1 cellular context compared by ENCODE assay signal in genomic region chr9:137422668-137423000, GRCh38.
TF ChIP-seq lines count a peak whose summit lies in the region.

No MANE protein-coding gene starts in this region.

TF ChIP-seq in liver, 16 proteins besides CTCF, POLR2A, EP300 and RAD21 (continued from another document):
- no peak for TF ChIP-seq REST (IDR thresholded peaks at IDR 0.05)
- TF ChIP-seq HNF4G (IDR thresholded peaks at IDR 0.05), result no peak
- TF ChIP-seq EGR1 (IDR thresholded peaks at IDR 0.05; ENCODE audit: low read depth in 2 of 2), result no peak
- no peak for TF ChIP-seq TAF1 (conservative IDR thresholded peaks at IDR 0.05)
- no peak for TF ChIP-seq HNF4A (conservative IDR thresholded peaks at IDR 0.05)
- TF ChIP-seq YY1 (IDR thresholded peaks at IDR 0.05), result no peak
- no peak for TF ChIP-seq JUND (IDR thresholded peaks at IDR 0.05)
- TF ChIP-seq FOXA2 (IDR thresholded peaks at IDR 0.05), result no peak
TF ChIP-seq in liver: peak in this region for 0.
